ENCODE assay signal across 1 cellular context in genomic region chr9:6757132-6757987, GRCh38.
TF ChIP-seq lines count a peak whose summit lies in the region.

Gene KDM4C, plus strand, starts transcription at chr9:6757973. Its CDS starts 35,016 bp downstream, at chr9:6792989.

TF ChIP-seq in HepG2, 621 proteins besides CTCF, POLR2A, EP300 and RAD21 (continued from another document and continues in another):
- TF ChIP-seq TEF (CRISPR knock-in tag; IDR thresholded peaks at IDR 0.05): 0 out of 2 replicates have a peak, but pooled peaks have one; percentile 62
- TF ChIP-seq ZNF326 (CRISPR knock-in tag; IDR thresholded peaks at IDR 0.05; ENCODE audit: borderline replicate concordance): no peak
- no peak for TF ChIP-seq ZBTB7B (CRISPR knock-in tag; IDR thresholded peaks at IDR 0.05)
- no peak for TF ChIP-seq ZNF12 (CRISPR knock-in tag; IDR thresholded peaks at IDR 0.05)
- TF ChIP-seq ZNF558 (CRISPR knock-in tag; IDR thresholded peaks at IDR 0.05; ENCODE audit: borderline replicate concordance): peak; percentile 27; the same call in 1 of the 2 replicates
- TF ChIP-seq CBX2 (IDR thresholded peaks at IDR 0.05; ENCODE audit: low read depth, low read length): no peak
- peak; percentile 88; the same call in 1 of the 2 replicates for TF ChIP-seq CBX2 (CRISPR knock-in tag; IDR thresholded peaks at IDR 0.05; ENCODE audit: low read depth)
- peak; percentile 72; the same call in 1 of the 2 replicates for TF ChIP-seq STAT6 (CRISPR knock-in tag; IDR thresholded peaks at IDR 0.05; ENCODE audit: borderline replicate concordance)
- no peak for TF ChIP-seq ZNF432 (CRISPR knock-in tag; IDR thresholded peaks at IDR 0.05; ENCODE audit: borderline replicate concordance)
- peak; percentile 72 for TF ChIP-seq AGO1 (IDR thresholded peaks at IDR 0.05; ENCODE audit: low read depth, low read length, poor library complexity, severe bottlenecking)
- TF ChIP-seq FOSL1 (CRISPR knock-in tag; IDR thresholded peaks at IDR 0.05; ENCODE audit: borderline replicate concordance): no peak
- TF ChIP-seq HMG20B (CRISPR knock-in tag; conservative IDR thresholded peaks at IDR 0.05): peak; percentile 47; the same call in 1 of the 2 replicates
- no peak; the same call in 1 of the 2 replicates for TF ChIP-seq ZNF619 (CRISPR knock-in tag; IDR thresholded peaks at IDR 0.05)
- TF ChIP-seq BRCA1 (CRISPR knock-in tag; IDR thresholded peaks at IDR 0.05): peak; percentile 97
- no peak for TF ChIP-seq LCORL (IDR thresholded peaks at IDR 0.05)
- TF ChIP-seq LCORL (CRISPR knock-in tag; IDR thresholded peaks at IDR 0.05): peak; percentile 14; the same call in 1 of the 2 replicates
- TF ChIP-seq TRIM22 (IDR thresholded peaks at IDR 0.05): no peak
- no peak; the same call in 1 of the 2 replicates for TF ChIP-seq HMG20A (CRISPR knock-in tag; IDR thresholded peaks at IDR 0.05; ENCODE audit: borderline replicate concordance)
- TF ChIP-seq CCAR2 (optimal IDR thresholded peaks at IDR 0.05; ENCODE audit: low read depth, low read length): no peak
- no peak for TF ChIP-seq ZNF550 (CRISPR knock-in tag; IDR thresholded peaks at IDR 0.05; ENCODE audit: borderline replicate concordance)
- TF ChIP-seq TMF1 (CRISPR knock-in tag; IDR thresholded peaks at IDR 0.05; ENCODE audit: low read depth): no peak
- peak; percentile 87 for TF ChIP-seq CREB1 (IDR thresholded peaks at IDR 0.05)
- peak; percentile 85 for TF ChIP-seq CREB1 (CRISPR knock-in tag; IDR thresholded peaks at IDR 0.05)
- TF ChIP-seq MED1 (CRISPR knock-in tag; IDR thresholded peaks at IDR 0.05): peak; percentile 88
- peak; percentile 73 for TF ChIP-seq PAXIP1 (CRISPR knock-in tag; conservative IDR thresholded peaks at IDR 0.05)
- no peak for TF ChIP-seq SNRNP70 (IDR thresholded peaks at IDR 0.05; ENCODE audit: low read depth, low read length)
- TF ChIP-seq ZMYM3 (CRISPR knock-in tag; IDR thresholded peaks at IDR 0.05): no peak; the same call in 1 of the 2 replicates
- no peak; the same call in 1 of the 2 replicates for TF ChIP-seq ZNF598 (CRISPR knock-in tag; IDR thresholded peaks at IDR 0.05; ENCODE audit: borderline replicate concordance)
- TF ChIP-seq ELF4 (CRISPR knock-in tag; IDR thresholded peaks at IDR 0.05; ENCODE audit: borderline replicate concordance): peak; percentile 89; the same call in 1 of the 2 replicates
- peak in 1 of 2 experiments; percentile 52; a peak in 2 of 4 replicates for TF ChIP-seq ATF4 (CRISPR knock-in tag; IDR thresholded peaks at IDR 0.05)
- peak; percentile 67 for TF ChIP-seq MYPOP (CRISPR knock-in tag; IDR thresholded peaks at IDR 0.05)
- no peak for TF ChIP-seq NFE2 (CRISPR knock-in tag; IDR thresholded peaks at IDR 0.05)
- no peak for TF ChIP-seq NFIB (CRISPR knock-in tag; IDR thresholded peaks at IDR 0.05; ENCODE audit: borderline replicate concordance)
- TF ChIP-seq ZNF101 (CRISPR knock-in tag; IDR thresholded peaks at IDR 0.05; ENCODE audit: borderline replicate concordance, low read depth): peak; percentile 95
- no peak for TF ChIP-seq KLF9 (CRISPR knock-in tag; IDR thresholded peaks at IDR 0.05; ENCODE audit: low read depth)
- TF ChIP-seq ETV6 (CRISPR knock-in tag; conservative IDR thresholded peaks at IDR 0.05): no peak
- TF ChIP-seq ZNF292 (CRISPR knock-in tag; IDR thresholded peaks at IDR 0.05; ENCODE audit: borderline replicate concordance, low read depth): peak; percentile 77
- TF ChIP-seq ARID3A (IDR thresholded peaks at IDR 0.05; ENCODE audit: low read depth, low read length): no peak
- TF ChIP-seq GMEB2 (CRISPR knock-in tag; IDR thresholded peaks at IDR 0.05; ENCODE audit: low read depth): peak; percentile 79
- TF ChIP-seq NFKBIZ (CRISPR knock-in tag; IDR thresholded peaks at IDR 0.05): no peak
- peak; percentile 99 for TF ChIP-seq ZBTB14 (CRISPR knock-in tag; IDR thresholded peaks at IDR 0.05)
- 0 out of 2 replicates have a peak, but pooled peaks have one; percentile 63 for TF ChIP-seq ZNF337 (CRISPR knock-in tag; IDR thresholded peaks at IDR 0.05; ENCODE audit: borderline replicate concordance, low read depth)
- peak; percentile 60; the same call in 1 of the 2 replicates for TF ChIP-seq NCOA2 (CRISPR knock-in tag; IDR thresholded peaks at IDR 0.05)
- peak; percentile 97 for TF ChIP-seq ARNTL (CRISPR knock-in tag; IDR thresholded peaks at IDR 0.05)
- peak; percentile 94 for TF ChIP-seq ZNF556 (CRISPR knock-in tag; IDR thresholded peaks at IDR 0.05; ENCODE audit: borderline replicate concordance)
- peak; percentile 90 for TF ChIP-seq BCL3 (CRISPR knock-in tag; IDR thresholded peaks at IDR 0.05)
- TF ChIP-seq MTA1 (CRISPR knock-in tag; IDR thresholded peaks at IDR 0.05; ENCODE audit: borderline replicate concordance): peak; percentile 90
- peak; percentile 72 for TF ChIP-seq NFYB (CRISPR knock-in tag; IDR thresholded peaks at IDR 0.05)
- TF ChIP-seq HOXA5 (CRISPR knock-in tag; IDR thresholded peaks at IDR 0.05): peak; percentile 74; the same call in 1 of the 2 replicates
- 0 out of 2 replicates have a peak, but pooled peaks have one; percentile 23 for TF ChIP-seq MAF1 (CRISPR knock-in tag; IDR thresholded peaks at IDR 0.05; ENCODE audit: borderline replicate concordance)
- TF ChIP-seq ZBTB42 (CRISPR knock-in tag; IDR thresholded peaks at IDR 0.05): peak; percentile 27
- no peak; the same call in 1 of the 2 replicates for TF ChIP-seq ZSCAN31 (CRISPR knock-in tag; IDR thresholded peaks at IDR 0.05; ENCODE audit: low read depth)
- TF ChIP-seq TBX2 (CRISPR knock-in tag; IDR thresholded peaks at IDR 0.05; ENCODE audit: borderline replicate concordance): peak; percentile 75
- TF ChIP-seq ZNF460 (CRISPR knock-in tag; IDR thresholded peaks at IDR 0.05; ENCODE audit: borderline replicate concordance): no peak; the same call in 1 of the 2 replicates
